ENCODE assay signal across 14 cellular contexts in the genomic region with DNA sequence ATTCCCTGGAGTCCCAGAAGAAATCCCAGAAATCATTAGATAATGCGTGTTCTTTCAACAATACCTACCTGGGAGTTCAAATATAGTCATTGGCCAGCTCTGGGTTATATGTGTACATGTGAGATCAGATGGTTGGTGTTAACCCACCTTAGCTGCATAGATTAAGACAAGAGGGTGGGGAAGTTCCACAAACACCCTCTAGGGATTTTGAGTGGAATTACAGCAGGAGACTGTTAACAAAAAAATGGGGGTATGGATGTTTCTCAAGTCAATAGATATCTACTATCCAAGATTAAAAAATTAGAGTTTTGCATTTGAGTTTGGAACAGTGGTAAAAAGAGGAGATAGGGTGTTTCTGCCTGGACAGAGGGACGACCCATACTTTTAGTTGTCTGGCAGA.
DNase-seq lines count a peak whose midpoint lies in the region; ATAC-seq, FAIRE-seq and TF ChIP-seq lines count a peak whose summit lies in the region.
"Had no signal": no experiment of that assay in that cellular context is flagged by ENCODE, and none has a peak within 500 bp of the region (broad histone marks: within the 10 kb centered on the region; RNA-seq: fewer than 3 reads in every experiment).

No MANE protein-coding gene starts in this region.

- no peaks in the 10 kb centered on the region for H3K79me1 ChIP-seq in H1 (ENCODE audit: low read depth, low read length)

- H3K4me3 Mint-ChIP-seq in neural progenitor cell: no peak overlapping the region
- no peak overlapping the region for H3K4me3 Mint-ChIP-seq in activated T-helper 17 cell treated with anti-CD3 and anti-CD28 coated beads, Interleukin-2, amount 50 U/mL, for 72 hours

- H3K36me3 ChIP-seq in GM06990 (ENCODE audit: control insufficient read depth, insufficient read depth, low read length) (no peaks in the 10 kb centered on the region), H1 (ENCODE audit: control insufficient read depth in 2 of 4, insufficient read depth in 4 of 4, low read length in 3 of 4) (no peaks in the 10 kb centered on the region), neural progenitor cell (no peaks in the 10 kb centered on the region)
- H3K36me3 ChIP-seq: transverse colon had no signal

- H4K20me1 ChIP-seq in H1 (replicated peaks in 1 of 2; ENCODE audit: control insufficient read depth in 1 of 2, insufficient read depth in 2 of 2, low read length in 2 of 2): no peaks in the 10 kb centered on the region
- H4K20me1 ChIP-seq in neural progenitor cell (ENCODE audit: low read depth): no peaks in the 10 kb centered on the region

- H4K91ac ChIP-seq in H1 (replicated peaks; ENCODE audit: insufficient read length, low read length): no peak overlapping the region

- POLR2A ChIA-PET in H1 (lab: Charles Lee; ENCODE audit: partially characterized antibody): no interaction called here

- H2BK5ac ChIP-seq in H1 (ENCODE audit: low read depth, low read length): no peak overlapping the region

- H2AFZ ChIP-seq in H1 (ENCODE audit: low read length): no peak overlapping the region
- no peak overlapping the region for H2AFZ ChIP-seq in neural progenitor cell (replicated peaks)

- H3K27ac Mint-ChIP-seq in neural progenitor cell: no peak overlapping the region
- H3K27ac Mint-ChIP-seq in activated T-helper 17 cell treated with anti-CD3 and anti-CD28 coated beads, Interleukin-2, amount 50 U/mL, for 72 hours: no peak overlapping the region

- peak; percentile 1 for TF ChIP-seq CTCF in GM06990 (IDR thresholded peaks at IDR 0.05; ENCODE audit: insufficient read depth, low read length, poor library complexity, severe bottlenecking)
- TF ChIP-seq CTCF in H1 (IDR thresholded peaks at IDR 0.05; ENCODE audit: control extremely low read depth in 1 of 3, insufficient read depth in 1 of 3, low read depth in 1 of 3, low read length in 3 of 3): peak in 2 of 3 experiments; percentile 25 to 52; a peak in 2 of 4 replicates
- peak; percentile 51 for TF ChIP-seq CTCF in neural progenitor cell (IDR thresholded peaks at IDR 0.05)

- H3K79me2 ChIP-seq in H1 (ENCODE audit: control insufficient read depth in 1 of 2, insufficient read depth in 2 of 2, low read length in 2 of 2): no peaks in the 10 kb centered on the region
- no peaks in the 10 kb centered on the region for H3K79me2 ChIP-seq in neural progenitor cell (ENCODE audit: low read depth)

- DNase-seq in GM06990 (ENCODE audit: extremely low read depth, insufficient read length) (no peak), NCI-H69 (lab: John Stamatoyannopoulos, UW) (peak; percentile 37), H1 (ENCODE audit: low read depth in 1 of 2, low spot score in 2 of 2) (no peak), neural progenitor cell (ENCODE audit: low spot score) (peak; percentile 4), COLO668 (lab: John Stamatoyannopoulos, UW; ENCODE audit: unreplicated experiment) (no peak)
- DNase-seq in activated naive CD4-positive, alpha-beta T cell treated with Interleukin-2 at 50 U/mL for 16 hours: no peak
- DNase-seq: cerebellar nuclear complex, mesenchymal stem cell, NCI-H1436 treated with DMSO at 0.1 percent for 48 hours, transverse colon had no signal

- H3K4ac ChIP-seq in H1 (replicated peaks; ENCODE audit: insufficient read length, low read depth, low read length): no peak overlapping the region

- no peak for FAIRE-seq in H1 (lab: Jason Lieb, UNC)
- FAIRE-seq: RCC 7860 had no signal

- no peaks in the 10 kb centered on the region for H3K23me2 ChIP-seq in H1 (ENCODE audit: low read depth, low read length)

- CTCF ChIA-PET in H1 (lab: Charles Lee; ENCODE audit: partially characterized antibody): interaction anchor here (0.7 to 1.2 kb wide), 6 partner anchors 15 to 101 kb away, joined by 3 read pairs; no protein-coding TSS in a partner anchor

- H2BK12ac ChIP-seq in H1 (ENCODE audit: low read depth, low read length): no peak overlapping the region

- H3K4me1 ChIP-seq in H1 (replicated peaks in 1 of 4; ENCODE audit: control insufficient read depth in 3 of 4, insufficient read depth in 4 of 4, low read length in 3 of 4): no peaks in the 10 kb centered on the region
- H3K4me1 ChIP-seq in neural progenitor cell: no peaks in the 10 kb centered on the region
- H3K4me1 ChIP-seq: transverse colon had no signal

- no peaks in the 10 kb centered on the region for H3K4me1 Mint-ChIP-seq in neural progenitor cell
- no peaks in the 10 kb centered on the region for H3K4me1 Mint-ChIP-seq in activated T-helper 17 cell treated with anti-CD3 and anti-CD28 coated beads, Interleukin-2, amount 50 U/mL, for 72 hours

- H3K9me3 ChIP-seq in H1 (ENCODE audit: insufficient read depth in 2 of 2, low read depth in 1 of 2, low read length in 1 of 2) (no peaks in the 10 kb centered on the region; a peak in 1 of 4 replicates), neural progenitor cell (ENCODE audit: low read depth) (no peaks in the 10 kb centered on the region)
- H3K9me3 ChIP-seq: transverse colon had no signal

- H3K4me3 ChIP-seq in GM06990 (replicated peaks; ENCODE audit: low read depth, low read length) (no peak overlapping the region), H1 (ENCODE audit: extremely low read depth in 1 of 4, insufficient read depth in 2 of 4, low read depth in 3 of 4, low read length in 4 of 4) (no peak overlapping the region), neural progenitor cell (no peak overlapping the region)
- H3K4me3 ChIP-seq: transverse colon had no signal

- no peak overlapping the region for H4K5ac ChIP-seq in H1 (ENCODE audit: insufficient read length, low read depth, low read length)

- no peak overlapping the region for H2BK120ac ChIP-seq in H1 (replicated peaks; ENCODE audit: low read depth, low read length)

- no peaks in the 10 kb centered on the region for H3K36me3 Mint-ChIP-seq in neural progenitor cell
- no peaks in the 10 kb centered on the region for H3K36me3 Mint-ChIP-seq in activated T-helper 17 cell treated with anti-CD3 and anti-CD28 coated beads, Interleukin-2, amount 50 U/mL, for 72 hours (ENCODE audit: low read depth)

- TF ChIP-seq POLR2A in H1 (IDR thresholded peaks at IDR 0.05; ENCODE audit: control extremely low read depth in 1 of 2, low read depth in 2 of 2, low read length in 2 of 2): no peak

- no peak overlapping the region for H3K56ac ChIP-seq in H1 (replicated peaks; ENCODE audit: insufficient read length, low read depth, low read length)

- H2BK20ac ChIP-seq in H1 (ENCODE audit: low read length): no peak overlapping the region

- WGBS in H1 (ENCODE audit: extremely low coverage in 1 of 2, insufficient coverage in 1 of 2, insufficient read length in 1 of 2, insufficient replicate concordance in 2 of 2, low coverage in 1 of 2, low lambda C conversion rate in 2 of 2, missing lambda C conversion rate in 1 of 2), 2 experiments: 65% methylated on average over 2 of the region's 2 CpGs; no CpG with 5 or more reads in 1 of the 2 experiments

- H3K27ac ChIP-seq in H1 (ENCODE audit: low read depth, low read length) (no peak overlapping the region), neural progenitor cell (no peak overlapping the region)
- H3K27ac ChIP-seq: transverse colon had no signal

- no peak overlapping the region for H3K14ac ChIP-seq in H1 (ENCODE audit: insufficient read length)

- no peaks in the 10 kb centered on the region for H3F3A ChIP-seq in neural progenitor cell (ENCODE audit: low read depth)

- H3K27me3 ChIP-seq in GM06990 (replicated peaks; ENCODE audit: control insufficient read depth, insufficient read depth, low read length): no peaks in the 10 kb centered on the region
- no peaks in the 10 kb centered on the region for H3K27me3 ChIP-seq in H1 (replicated peaks in 1 of 4; ENCODE audit: control insufficient read depth in 3 of 4, extremely low read depth in 1 of 4, insufficient read depth in 3 of 4, low read length in 3 of 4)
- H3K27me3 ChIP-seq in neural progenitor cell: no peaks in the 10 kb centered on the region
- H3K27me3 ChIP-seq: transverse colon had no signal

- TF ChIP-seq RAD21 in H1 (IDR thresholded peaks at IDR 0.05 in 1 of 2, conservative IDR thresholded peaks at IDR 0.05 in 1 of 2; ENCODE audit: low read depth in 2 of 2, low read length in 2 of 2): peak; percentile 39 to 45

- H3K9ac ChIP-seq in H1 (replicated peaks in 1 of 4; ENCODE audit: extremely low read depth in 1 of 4, low read depth in 3 of 4, low read length in 3 of 4) (no peak overlapping the region), neural progenitor cell (no peak overlapping the region)

- H3K18ac ChIP-seq in H1 (ENCODE audit: extremely low read depth, low read length): no peak overlapping the region

- ATAC-seq in activated T-helper 17 cell treated with anti-CD3 and anti-CD28 coated beads, Interleukin-2, amount 50 U/mL, for 72 hours (replicated peaks): no peak
- ATAC-seq in GM19395 (IDR thresholded peaks at IDR 0.05; ENCODE audit: unreplicated experiment): no peak
- ATAC-seq: activated CD4-positive, CD25-positive, alpha-beta regulatory T cell treated with anti-CD3 and anti-CD28 coated beads, Interleukin-2, amount 50 U/mL, for 24 hours had no signal

- H3K27me3 Mint-ChIP-seq in neural progenitor cell (ENCODE audit: insufficient read depth, low read depth): peaks cover 5% of the 10 kb centered on the region
- no peaks in the 10 kb centered on the region for H3K27me3 Mint-ChIP-seq in activated T-helper 17 cell treated with anti-CD3 and anti-CD28 coated beads, Interleukin-2, amount 50 U/mL, for 72 hours

- TF ChIP-seq EP300 in H1 (IDR thresholded peaks at IDR 0.05; ENCODE audit: borderline replicate concordance in 1 of 2, low read depth in 2 of 2, low read length in 2 of 2): no peak

- no peak overlapping the region for H3K4me2 ChIP-seq in H1 (ENCODE audit: insufficient read depth in 1 of 2, low read depth in 2 of 2, low read length in 2 of 2)
- no peak overlapping the region for H3K4me2 ChIP-seq in neural progenitor cell

- H3K9me3 Mint-ChIP-seq in neural progenitor cell: peaks cover 3% of the 10 kb centered on the region
- peaks cover 19% of the 10 kb centered on the region for H3K9me3 Mint-ChIP-seq in activated T-helper 17 cell treated with anti-CD3 and anti-CD28 coated beads, Interleukin-2, amount 50 U/mL, for 72 hours

- H4K8ac ChIP-seq in H1 (ENCODE audit: extremely low read depth, insufficient read depth, low read length): no peak overlapping the region

- no peak overlapping the region for H2BK15ac ChIP-seq in H1 (ENCODE audit: low read length)

- no peak overlapping the region for H3K23ac ChIP-seq in H1 (ENCODE audit: insufficient read length)

- no peak overlapping the region for H2AK5ac ChIP-seq in H1 (ENCODE audit: low read depth, low read length)

TF ChIP-seq in H1, 55 proteins besides CTCF, POLR2A, EP300 and RAD21:
- TF ChIP-seq CBX8 (IDR thresholded peaks at IDR 0.05; ENCODE audit: borderline replicate concordance, low read depth, low read length): no peak
- TF ChIP-seq SIN3A (conservative IDR thresholded peaks at IDR 0.05 in 1 of 2, IDR thresholded peaks at IDR 0.05 in 1 of 2; ENCODE audit: low read depth in 1 of 2, low read length in 2 of 2): no peak
- TF ChIP-seq CHD2 (IDR thresholded peaks at IDR 0.05; ENCODE audit: low read length): no peak

Comparison
In these comparisons a context has a peak if more than half of its experiments do, and no peak if none do; other contexts are left out.
1. DNase-seq: peak in NCI-H69 (single experiment) and neural progenitor cell (single experiment); none in GM06990 (single experiment), H1 (0 of 2), activated naive CD4-positive, alpha-beta T cell treated with Interleukin-2 at 50 U/mL for 16 hours (single experiment) and COLO668 (single experiment).
2. CTCF ChIP-seq: peak in every context shown above with its lines; median percentile 51 in neural progenitor cell; 38 in H1; 1 in GM06990.